10 cellular contexts compared by ENCODE assay signal in genomic region chr2:29317077-29317517, GRCh38.
DNase-seq lines count a peak whose midpoint lies in the region; ATAC-seq, FAIRE-seq and TF ChIP-seq lines count a peak whose summit lies in the region.
"Had no signal": no experiment of that assay in that cellular context is flagged by ENCODE, and none has a peak within 500 bp of the region (broad histone marks: within the 10 kb centered on the region; RNA-seq: fewer than 3 reads in every experiment).

No MANE protein-coding gene starts in this region.

- peak; percentile 29 for ATAC-seq in HG02798 (IDR thresholded peaks at IDR 0.05; ENCODE audit: poor library complexity, unreplicated experiment)
- no peak for ATAC-seq in GM19035 (IDR thresholded peaks at IDR 0.05; ENCODE audit: unreplicated experiment)

- FAIRE-seq in GM18507 (lab: Jason Lieb, UNC): peak; percentile 89

- no peaks in the 10 kb centered on the region for H3K36me3 ChIP-seq in ovary

- intact Hi-C loops in ovary (cut with DNase I): no loop called here

- TF ChIP-seq CTCF in ovary (IDR thresholded peaks at IDR 0.05): no peak

- no peak for TF ChIP-seq EP300 in ovary (IDR thresholded peaks at IDR 0.05)

- H3K4me3 ChIP-seq in ovary: no peak overlapping the region
- H3K4me3 ChIP-seq: skin epidermis had no signal

- H3K27ac ChIP-seq in ovary: no peak overlapping the region

- TF ChIP-seq POLR2A in ovary (IDR thresholded peaks at IDR 0.05): no peak

- H3K27me3 ChIP-seq in ovary: no peaks in the 10 kb centered on the region

- H3K4me1 ChIP-seq in ovary (ENCODE audit: insufficient read depth): no peaks in the 10 kb centered on the region

- WGBS in ovary, 3 donors: 30 to 46% (median 41%) methylated on average over 3 of the region's 3 CpGs

- no peaks in the 10 kb centered on the region for H3K9me3 ChIP-seq in ovary

- DNase-seq in GM18507 (ENCODE audit: extremely low spot score, insufficient read length, low read depth) (peak; percentile 28), SIG-M5 (lab: John Stamatoyannopoulos, UW) (peak; percentile 44), lung microvascular endothelial cell (ENCODE audit: low read depth in 2 of 2) (peak; percentile 6 to 83), ovary (no peak), GOT3 (lab: John Stamatoyannopoulos, UW) (no peak)
- no peak for DNase-seq in stimulated activated CD8-positive, alpha-beta memory T cell treated with anti-CD3 and anti-CD28 coated beads, Interleukin-4, amount 100 ng/mL, for 48 hours
- DNase-seq: activated CD4-positive, alpha-beta memory T cell treated with anti-CD3 and anti-CD28 coated beads for 36 hours had no signal

Comparison
In these comparisons a context has a peak if more than half of its experiments do, and no peak if none do; other contexts are left out.
1. DNase-seq: peak in GM18507 (single experiment), SIG-M5 (single experiment) and lung microvascular endothelial cell (2 of 2); none in ovary (0 of 5), GOT3 (single experiment) and stimulated activated CD8-positive, alpha-beta memory T cell treated with anti-CD3 and anti-CD28 coated beads, Interleukin-4, amount 100 ng/mL, for 48 hours (single experiment).